Comparison of ENCODE assay signal across 10 cellular contexts in genomic region chr12:101172316-101172715, GRCh38. TPM values are rescaled to one million over a fixed set of nuclear protein-coding genes. Genes with fewer than 3 reads are reported as not detected.
A peak's percentile ranks its signal among the peaks of the same experiment; 100 is the strongest.
DNase-seq lines count a peak whose midpoint lies in the region; TF ChIP-seq lines count a peak whose summit lies in the region.
"Had no signal": no experiment of that assay in that cellular context is flagged by ENCODE, and none has a peak within 500 bp of the region (broad histone marks: within the 10 kb centered on the region; RNA-seq: fewer than 3 reads in every experiment).

No MANE protein-coding gene starts in this region.

- DNase-seq in GM06990 (ENCODE audit: extremely low read depth, insufficient read length) = no peak
- peak; percentile 35 for DNase-seq in MM.1S
- peak; percentile 46 for DNase-seq in endothelial cell (ENCODE audit: low spot score)
- DNase-seq in neural progenitor cell (ENCODE audit: low spot score) = peak; percentile 71
- DNase-seq in NOMO-1 (lab: John Stamatoyannopoulos, UW; ENCODE audit: unreplicated experiment in 2 of 2) = no peak
- no peak for DNase-seq in NCI-H345 (lab: John Stamatoyannopoulos, UW)
- DNase-seq in SK-N-DZ (ENCODE audit: low spot score) = no peak
- DNase-seq in ovary = no peak
- DNase-seq: stomach had no signal

- H3K9ac ChIP-seq in MM.1S (ENCODE audit: low read length) (no peak overlapping the region), neural progenitor cell (no peak overlapping the region)

- no peak overlapping the region for H2AFZ ChIP-seq in MM.1S (ENCODE audit: low read length)
- peak overlapping the region; percentile 85 for H2AFZ ChIP-seq in neural progenitor cell (replicated peaks)

- TF ChIP-seq CTCF in GM06990 (IDR thresholded peaks at IDR 0.05; ENCODE audit: insufficient read depth, low read length, poor library complexity, severe bottlenecking) = peak; percentile 26
- peak; percentile 54 for TF ChIP-seq CTCF in MM.1S (IDR thresholded peaks at IDR 0.05; ENCODE audit: low read length)
- TF ChIP-seq CTCF in endothelial cell (IDR thresholded peaks at IDR 0.05; ENCODE audit: unreplicated experiment) = no peak
- TF ChIP-seq CTCF in neural progenitor cell (IDR thresholded peaks at IDR 0.05) = peak; percentile 63
- TF ChIP-seq CTCF in ovary (IDR thresholded peaks at IDR 0.05) = no peak

- no peak for TF ChIP-seq POLR2A in ovary (IDR thresholded peaks at IDR 0.05)

- H3K4me3 ChIP-seq in GM06990 (replicated peaks; ENCODE audit: low read depth, low read length) = no peak overlapping the region
- no peak overlapping the region for H3K4me3 ChIP-seq in MM.1S (ENCODE audit: low read length)
- H3K4me3 ChIP-seq in neural progenitor cell = no peak overlapping the region
- no peak overlapping the region for H3K4me3 ChIP-seq in ovary
- H3K4me3 ChIP-seq: SJCRH30, stomach had no signal

- no peak overlapping the region for H3K4me2 ChIP-seq in MM.1S (ENCODE audit: low read depth, low read length)
- no peak overlapping the region for H3K4me2 ChIP-seq in neural progenitor cell

- H3K79me2 ChIP-seq in MM.1S (ENCODE audit: low read length) (no peaks in the 10 kb centered on the region), neural progenitor cell (ENCODE audit: low read depth) (no peaks in the 10 kb centered on the region)

- H3K9me3 Mint-ChIP-seq in endothelial cell (ENCODE audit: unreplicated experiment) (no peaks in the 10 kb centered on the region), neural progenitor cell (no peaks in the 10 kb centered on the region)

- H3K4me3 Mint-ChIP-seq in endothelial cell (ENCODE audit: unreplicated experiment) = no peak overlapping the region
- H3K4me3 Mint-ChIP-seq in neural progenitor cell = no peak overlapping the region

- H3K27ac ChIP-seq in MM.1S (ENCODE audit: low read length) = no peak overlapping the region
- no peak overlapping the region for H3K27ac ChIP-seq in neural progenitor cell
- no peak overlapping the region for H3K27ac ChIP-seq in ovary
- H3K27ac ChIP-seq: SJCRH30, stomach had no signal

- no peak for TF ChIP-seq EP300 in ovary (IDR thresholded peaks at IDR 0.05)

- H3K36me3 ChIP-seq in GM06990 (ENCODE audit: control insufficient read depth, insufficient read depth, low read length) = no peaks in the 10 kb centered on the region
- no peaks in the 10 kb centered on the region for H3K36me3 ChIP-seq in MM.1S (replicated peaks; ENCODE audit: insufficient read depth, low read length)
- no peaks in the 10 kb centered on the region for H3K36me3 ChIP-seq in neural progenitor cell
- no peaks in the 10 kb centered on the region for H3K36me3 ChIP-seq in ovary
- H3K36me3 ChIP-seq: SJCRH30, stomach had no signal

- H3K9me2 ChIP-seq in MM.1S (replicated peaks; ENCODE audit: insufficient read depth, low read length) = no peaks in the 10 kb centered on the region

- no peaks in the 10 kb centered on the region for H3K4me1 Mint-ChIP-seq in endothelial cell (ENCODE audit: unreplicated experiment)
- no peaks in the 10 kb centered on the region for H3K4me1 Mint-ChIP-seq in neural progenitor cell

- no peaks in the 10 kb centered on the region for H3K4me1 ChIP-seq in MM.1S (ENCODE audit: low read length)
- no peaks in the 10 kb centered on the region for H3K4me1 ChIP-seq in neural progenitor cell
- H3K4me1 ChIP-seq in ovary (ENCODE audit: insufficient read depth) = no peaks in the 10 kb centered on the region
- H3K4me1 ChIP-seq: SJCRH30, stomach had no signal

- H3K9me3 ChIP-seq in MM.1S (replicated peaks; ENCODE audit: insufficient read depth, low read length) = no peaks in the 10 kb centered on the region
- no peaks in the 10 kb centered on the region for H3K9me3 ChIP-seq in neural progenitor cell (ENCODE audit: low read depth)
- H3K9me3 ChIP-seq in ovary = no peaks in the 10 kb centered on the region
- H3K9me3 ChIP-seq: SJCRH30 had no signal

- H4K20me1 ChIP-seq in MM.1S (ENCODE audit: insufficient read depth, low read length) (no peaks in the 10 kb centered on the region), neural progenitor cell (ENCODE audit: low read depth) (no peaks in the 10 kb centered on the region)

- no peaks in the 10 kb centered on the region for H3F3A ChIP-seq in MM.1S (ENCODE audit: insufficient read depth, low read length)
- H3F3A ChIP-seq in neural progenitor cell (ENCODE audit: low read depth) = no peaks in the 10 kb centered on the region

- no peaks in the 10 kb centered on the region for H3K36me3 Mint-ChIP-seq in endothelial cell (ENCODE audit: low read depth, unreplicated experiment)
- H3K36me3 Mint-ChIP-seq in neural progenitor cell = no peaks in the 10 kb centered on the region

- intact Hi-C loops in ovary (cut with DNase I) = no loop called here

- no peak overlapping the region for H3K27ac Mint-ChIP-seq in endothelial cell (ENCODE audit: unreplicated experiment)
- no peak overlapping the region for H3K27ac Mint-ChIP-seq in neural progenitor cell

- H3K27me3 ChIP-seq in GM06990 (replicated peaks; ENCODE audit: control insufficient read depth, insufficient read depth, low read length) (no peaks in the 10 kb centered on the region; the same call in 1 of the 2 replicates), MM.1S (replicated peaks; ENCODE audit: insufficient read depth, low read length) (no peaks in the 10 kb centered on the region), neural progenitor cell (peaks cover 3% of the 10 kb centered on the region), ovary (no peaks in the 10 kb centered on the region)
- H3K27me3 ChIP-seq: SJCRH30, stomach had no signal

- H3K27me3 Mint-ChIP-seq in endothelial cell (ENCODE audit: unreplicated experiment) = peaks cover 6% of the 10 kb centered on the region
- peaks cover 4% of the 10 kb centered on the region for H3K27me3 Mint-ChIP-seq in neural progenitor cell (ENCODE audit: insufficient read depth, low read depth)

- 57 to 60% (median 58%) methylated on average over 5 of the region's 5 CpGs for WGBS in ovary, 3 donors

RNA-seq across cellular contexts. Expression of gene SLC5A8, which starts 37.7 kb away (rescaled TPM):
- total RNA-seq in endothelial cell (ENCODE audit: unreplicated experiment) (not detected), neural progenitor cell (ENCODE audit: low replicate concordance) (not detected in 2 replicates), ovary (1 to 10 TPM in 1 of 7 donors, under 1 TPM in 5, not detected in 1; 0.15 to 1.6 (median 0.77) TPM)
- not detected in 2 replicates for polyA plus RNA-seq in SK-N-DZ (2014; cell fraction: cytosol; rRNA removed)
- polyA plus RNA-seq in SK-N-DZ (2014; cell fraction: nucleus; rRNA removed) = 0.10 TPM in 1 of 2 replicates, not detected in the other
- under 1 TPM; 0.08 to 0.10 TPM for polyA plus RNA-seq in ovary
- total RNA-seq: SJCRH30 had no signal

Comparison
In these comparisons a context has a peak if more than half of its experiments do, and no peak if none do; other contexts are left out.
1. DNase-seq: peak in MM.1S (single experiment), endothelial cell (single experiment) and neural progenitor cell (single experiment); none in GM06990 (single experiment), NOMO-1 (0 of 2), NCI-H345 (single experiment), SK-N-DZ (single experiment) and ovary (0 of 5).
2. CTCF ChIP-seq: peak in GM06990 (single experiment), MM.1S (single experiment) and neural progenitor cell (single experiment); none in endothelial cell (single experiment) and ovary (0 of 3).